Comparison of ENCODE assay signal across 1 cellular context in genomic region chr15:35090104-35090807, GRCh38.
TF ChIP-seq lines count a peak whose summit lies in the region.

No MANE protein-coding gene starts in this region.

TF ChIP-seq in HepG2, 621 proteins besides CTCF, POLR2A, EP300 and RAD21 (continues in another document):
- TF ChIP-seq HOMEZ (CRISPR knock-in tag; IDR thresholded peaks at IDR 0.05; ENCODE audit: low read depth) = peak; percentile 76; the same call in 1 of the 2 replicates
- peak; percentile 17; the same call in 1 of the 2 replicates for TF ChIP-seq ZGPAT (CRISPR knock-in tag; IDR thresholded peaks at IDR 0.05)
- TF ChIP-seq IKZF5 (CRISPR knock-in tag; IDR thresholded peaks at IDR 0.05) = no peak
- TF ChIP-seq BCL3 (CRISPR knock-in tag; IDR thresholded peaks at IDR 0.05) = no peak
- TF ChIP-seq NR2F2 (IDR thresholded peaks at IDR 0.05; ENCODE audit: borderline replicate concordance, low read depth) = peak; percentile 86
- peak; percentile 93 for TF ChIP-seq ARID5B (CRISPR knock-in tag; IDR thresholded peaks at IDR 0.05)
- TF ChIP-seq TBX2 (CRISPR knock-in tag; IDR thresholded peaks at IDR 0.05; ENCODE audit: borderline replicate concordance) = peak; percentile 36; the same call in 1 of the 2 replicates
- no peak for TF ChIP-seq KAT2B (IDR thresholded peaks at IDR 0.05; ENCODE audit: borderline replicate concordance, low read depth, low read length)
- peak; percentile 77 for TF ChIP-seq HHEX (CRISPR knock-in tag; IDR thresholded peaks at IDR 0.05)
- TF ChIP-seq EHMT2 (IDR thresholded peaks at IDR 0.05; ENCODE audit: borderline replicate concordance, low read depth, low read length) = peak; percentile 53; the same call in 1 of the 2 replicates
- TF ChIP-seq ZNF773 (CRISPR knock-in tag; IDR thresholded peaks at IDR 0.05; ENCODE audit: borderline replicate concordance) = no peak
- peak; percentile 96 for TF ChIP-seq MIXL1 (CRISPR knock-in tag; IDR thresholded peaks at IDR 0.05)
- no peak for TF ChIP-seq CREB1 (IDR thresholded peaks at IDR 0.05)
- TF ChIP-seq CREB1 (CRISPR knock-in tag; IDR thresholded peaks at IDR 0.05) = peak; percentile 29; the same call in 1 of the 2 replicates
- peak; percentile 95 for TF ChIP-seq SOX5 (CRISPR knock-in tag; IDR thresholded peaks at IDR 0.05; ENCODE audit: borderline replicate concordance)
- TF ChIP-seq FOXJ3 (CRISPR knock-in tag; IDR thresholded peaks at IDR 0.05; ENCODE audit: borderline replicate concordance) = peak; percentile 63; the same call in 1 of the 2 replicates
- peak; percentile 85 for TF ChIP-seq ISL2 (CRISPR knock-in tag; IDR thresholded peaks at IDR 0.05)
- peak; percentile 93 for TF ChIP-seq SIX4 (CRISPR knock-in tag; IDR thresholded peaks at IDR 0.05)
- TF ChIP-seq ZNF609 (CRISPR knock-in tag; IDR thresholded peaks at IDR 0.05; ENCODE audit: borderline replicate concordance) = peak; percentile 86
- TF ChIP-seq SOX6 (IDR thresholded peaks at IDR 0.05) = no peak
- TF ChIP-seq SOX6 (CRISPR knock-in tag; IDR thresholded peaks at IDR 0.05) = peak; percentile 95
- peak; percentile 37 for TF ChIP-seq HNF4G (IDR thresholded peaks at IDR 0.05; ENCODE audit: borderline replicate concordance, low read depth, low read length)
- peak; percentile 31; the same call in 1 of the 2 replicates for TF ChIP-seq HNF4G (CRISPR knock-in tag; IDR thresholded peaks at IDR 0.05; ENCODE audit: borderline replicate concordance, low read depth)
- peak; percentile 56; the same call in 1 of the 2 replicates for TF ChIP-seq FOXK1 (CRISPR knock-in tag; IDR thresholded peaks at IDR 0.05; ENCODE audit: borderline replicate concordance, low read depth)
- no peak for TF ChIP-seq ZNF281 (CRISPR knock-in tag; IDR thresholded peaks at IDR 0.05; ENCODE audit: borderline replicate concordance)
- TF ChIP-seq DPF2 (CRISPR knock-in tag; IDR thresholded peaks at IDR 0.05; ENCODE audit: borderline replicate concordance, low read depth) = peak; percentile 68; the same call in 1 of the 2 replicates
- TF ChIP-seq IRF2 (CRISPR knock-in tag; IDR thresholded peaks at IDR 0.05) = peak; percentile 37; the same call in 1 of the 2 replicates
- no peak for TF ChIP-seq ZNF713 (CRISPR knock-in tag; IDR thresholded peaks at IDR 0.05)
- no peak for TF ChIP-seq NONO (IDR thresholded peaks at IDR 0.05)
- 0 out of 2 replicates have a peak, but pooled peaks have one; percentile 21 for TF ChIP-seq NONO (CRISPR knock-in tag; conservative IDR thresholded peaks at IDR 0.05)
- TF ChIP-seq MEIS1 (CRISPR knock-in tag; IDR thresholded peaks at IDR 0.05; ENCODE audit: borderline replicate concordance) = no peak
- TF ChIP-seq ZNF710 (CRISPR knock-in tag; IDR thresholded peaks at IDR 0.05; ENCODE audit: borderline replicate concordance) = peak; percentile 97
- TF ChIP-seq RARA (CRISPR knock-in tag; IDR thresholded peaks at IDR 0.05) = peak; percentile 99
- peak; percentile 89 for TF ChIP-seq ZNF770 (CRISPR knock-in tag; IDR thresholded peaks at IDR 0.05)
- no peak for TF ChIP-seq ZEB1 (IDR thresholded peaks at IDR 0.05; ENCODE audit: insufficient replicate concordance, low read depth)
- TF ChIP-seq HMG20A (CRISPR knock-in tag; IDR thresholded peaks at IDR 0.05; ENCODE audit: borderline replicate concordance) = peak; percentile 32; the same call in 1 of the 2 replicates
- TF ChIP-seq ZNF570 (CRISPR knock-in tag; IDR thresholded peaks at IDR 0.05; ENCODE audit: borderline replicate concordance) = no peak
- TF ChIP-seq GATAD2A (CRISPR knock-in tag; IDR thresholded peaks at IDR 0.05) = peak; percentile 55; the same call in 1 of the 2 replicates
